In the genomic region with DNA sequence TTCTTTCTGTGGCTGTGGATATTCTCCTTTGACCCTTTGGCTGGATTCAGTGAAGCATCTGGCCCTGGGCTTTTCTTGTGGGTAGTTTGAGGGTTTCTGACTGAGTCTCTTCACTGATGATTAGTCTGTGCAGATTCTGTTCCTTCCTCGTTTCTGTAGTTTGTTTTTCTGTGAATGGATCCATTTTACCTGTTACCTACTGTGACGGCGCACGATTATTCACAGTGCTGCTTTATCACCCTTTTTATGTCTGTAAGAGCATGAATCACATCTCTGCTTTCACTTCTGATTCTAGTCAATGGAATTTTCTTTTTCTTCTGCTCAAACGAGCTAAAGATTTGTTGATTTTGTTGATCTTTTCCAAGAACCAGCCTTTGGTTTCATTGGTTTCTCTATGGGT, we compare ENCODE assay signal across 17 cellular contexts.
A peak's percentile ranks its signal among the peaks of the same experiment; 100 is the strongest.
DNase-seq lines count a peak whose midpoint lies in the region; ATAC-seq lines count a peak whose summit lies in the region.
"Had no signal": no experiment of that assay in that cellular context is flagged by ENCODE, and none has a peak within 500 bp of the region (broad histone marks: within the 10 kb centered on the region; RNA-seq: fewer than 3 reads in every experiment).

No MANE protein-coding gene starts in this region.

- H3K36me3 Mint-ChIP-seq in activated CD4-positive, alpha-beta T cell treated with anti-CD3 and anti-CD28 coated beads, Interleukin-2, amount 10 ng/mL, durations not matched to agents 24 days and 14 days (ENCODE audit: low read depth) = peaks cover 21% of the 10 kb centered on the region
- peaks cover 24% of the 10 kb centered on the region for H3K36me3 Mint-ChIP-seq in activated T-helper 2 cell treated with anti-CD3 and anti-CD28 coated beads, Interferon-gamma antibody, Interleukin-2, Interleukin-4, amounts not matched to agents 10 μg/mL and 5 μg/mL and 100 μg/mL, durations not matched to agents 14 hours and 24 hours and 36 hours (ENCODE audit: low read depth)
- H3K36me3 Mint-ChIP-seq: CD8-positive, alpha-beta T cell had no signal

- peak overlapping the region; percentile 24 for H3K27ac ChIP-seq in urinary bladder (ENCODE audit: low read depth)
- H3K27ac ChIP-seq: BLaER1, GM23248, Peyer's patch had no signal

- no peak for ATAC-seq in GM21526 (IDR thresholded peaks at IDR 0.05; ENCODE audit: low FRiP score, unreplicated experiment)
- ATAC-seq: CD8-positive, alpha-beta T cell had no signal

- WGBS in urinary bladder = 86% methylated on average over 5 of the region's 5 CpGs

- intact Hi-C loops in activated CD4-positive, alpha-beta T cell treated with anti-CD3 and anti-CD28 coated beads, Interleukin-2, amount 10 ng/mL, durations not matched to agents 24 days and 14 days (cut with micrococcal nuclease) = loop anchor here (10.0 kb wide), 1 partner anchor 64 kb away; the partner anchor contains the start of gene SLC66A2
- intact Hi-C loops in activated T-helper 2 cell treated with anti-CD3 and anti-CD28 coated beads, Interferon-gamma antibody, Interleukin-2, Interleukin-4, amounts not matched to agents 10 μg/mL and 5 μg/mL and 100 μg/mL, durations not matched to agents 14 hours and 24 hours and 36 hours (cut with micrococcal nuclease) = loop anchor here (1.0 to 10.0 kb wide), 5 partner anchors 15 to 312 kb away; partner anchors contain the start of genes ADNP2 and HSBP1L1

- H3K4me3 Mint-ChIP-seq in activated CD4-positive, alpha-beta T cell treated with anti-CD3 and anti-CD28 coated beads, Interleukin-2, amount 10 ng/mL, durations not matched to agents 24 days and 14 days = peak overlapping the region; percentile 6
- no peak overlapping the region for H3K4me3 Mint-ChIP-seq in activated T-helper 2 cell treated with anti-CD3 and anti-CD28 coated beads, Interferon-gamma antibody, Interleukin-2, Interleukin-4, amounts not matched to agents 10 μg/mL and 5 μg/mL and 100 μg/mL, durations not matched to agents 14 hours and 24 hours and 36 hours (ENCODE audit: low read depth)
- H3K4me3 Mint-ChIP-seq: CD8-positive, alpha-beta T cell had no signal

- H3K9me3 Mint-ChIP-seq in activated CD4-positive, alpha-beta T cell treated with anti-CD3 and anti-CD28 coated beads, Interleukin-2, amount 10 ng/mL, durations not matched to agents 24 days and 14 days = peaks cover 51% of the 10 kb centered on the region
- H3K9me3 Mint-ChIP-seq in activated T-helper 2 cell treated with anti-CD3 and anti-CD28 coated beads, Interferon-gamma antibody, Interleukin-2, Interleukin-4, amounts not matched to agents 10 μg/mL and 5 μg/mL and 100 μg/mL, durations not matched to agents 14 hours and 24 hours and 36 hours = peaks cover 67% of the 10 kb centered on the region

- no peaks in the 10 kb centered on the region for H3K36me3 ChIP-seq in urinary bladder (ENCODE audit: insufficient read depth)
- H3K36me3 ChIP-seq: BLaER1, Peyer's patch had no signal

- H3K27ac Mint-ChIP-seq in activated CD4-positive, alpha-beta T cell treated with anti-CD3 and anti-CD28 coated beads, Interleukin-2, amount 10 ng/mL, durations not matched to agents 24 days and 14 days = peak overlapping the region; percentile 83
- peak overlapping the region; percentile 85 for H3K27ac Mint-ChIP-seq in activated T-helper 2 cell treated with anti-CD3 and anti-CD28 coated beads, Interferon-gamma antibody, Interleukin-2, Interleukin-4, amounts not matched to agents 10 μg/mL and 5 μg/mL and 100 μg/mL, durations not matched to agents 14 hours and 24 hours and 36 hours
- H3K27ac Mint-ChIP-seq: CD8-positive, alpha-beta T cell had no signal

- H3K27me3 Mint-ChIP-seq in activated CD4-positive, alpha-beta T cell treated with anti-CD3 and anti-CD28 coated beads, Interleukin-2, amount 10 ng/mL, durations not matched to agents 24 days and 14 days = no peaks in the 10 kb centered on the region
- H3K27me3 Mint-ChIP-seq in activated T-helper 2 cell treated with anti-CD3 and anti-CD28 coated beads, Interferon-gamma antibody, Interleukin-2, Interleukin-4, amounts not matched to agents 10 μg/mL and 5 μg/mL and 100 μg/mL, durations not matched to agents 14 hours and 24 hours and 36 hours (ENCODE audit: low read depth) = no peaks in the 10 kb centered on the region

- H3K4me3 ChIP-seq in urinary bladder (ENCODE audit: low read depth, low read length) = no peak overlapping the region
- H3K4me3 ChIP-seq: BLaER1, GM23248, Peyer's patch had no signal

- peaks cover 11% of the 10 kb centered on the region for H3K4me1 Mint-ChIP-seq in activated CD4-positive, alpha-beta T cell treated with anti-CD3 and anti-CD28 coated beads, Interleukin-2, amount 10 ng/mL, durations not matched to agents 24 days and 14 days
- H3K4me1 Mint-ChIP-seq in activated T-helper 2 cell treated with anti-CD3 and anti-CD28 coated beads, Interferon-gamma antibody, Interleukin-2, Interleukin-4, amounts not matched to agents 10 μg/mL and 5 μg/mL and 100 μg/mL, durations not matched to agents 14 hours and 24 hours and 36 hours (ENCODE audit: low read depth) = peaks cover 9% of the 10 kb centered on the region

- no peak for DNase-seq in activated CD4-positive, alpha-beta T cell treated with anti-CD3 and anti-CD28 coated beads, Interleukin-2, amount 10 ng/mL, durations not matched to agents 24 days and 14 days
- DNase-seq in activated CD4-positive, alpha-beta T cell treated with anti-CD3 and anti-CD28 coated beads, Interleukin-2, amount 50 U/mL, for 1 hour = no peak
- DNase-seq in stimulated activated CD4-positive, alpha-beta T cell treated with anti-CD3 and anti-CD28 coated beads, Interleukin-12 subunit alpha, Interleukin-12 subunit beta, amount 100 ng/mL, for 48 hours (ENCODE audit: low read depth in 2 of 3, low spot score in 1 of 3) = peak in 2 of 3 donors; percentile 9 to 14
- DNase-seq in stimulated activated CD4-positive, alpha-beta T cell treated with anti-CD3 and anti-CD28 coated beads, Interleukin-4, amount 100 ng/mL, for 1 hour = no peak
- DNase-seq in activated T-helper 2 cell treated with anti-CD3 and anti-CD28 coated beads, Interferon-gamma antibody, Interleukin-2, Interleukin-4, amounts not matched to agents 10 μg/mL and 5 μg/mL and 100 μg/mL, durations not matched to agents 14 hours and 24 hours and 36 hours (ENCODE audit: low spot score) = no peak
- DNase-seq in NCI-H345 treated with DMSO at 0.1 percent for 48 hours (lab: John Stamatoyannopoulos, UW; ENCODE audit: unreplicated experiment) = no peak
- DNase-seq: CD8-positive, alpha-beta T cell; DMS79 treated with DMSO at 0.1 percent for 48 hours; GM23248; HCEC 1CT; NCI-H1092; NCI-H2081 treated with DMSO at 0.1 percent for 48 hours; NCI-H524 treated with DMSO at 0.1 percent for 48 hours; Peyer's patch had no signal

- H3K4me1 ChIP-seq in urinary bladder (ENCODE audit: insufficient read depth) = no peaks in the 10 kb centered on the region
- H3K4me1 ChIP-seq: Peyer's patch had no signal

Comparison
In these comparisons a context has a peak if more than half of its experiments do, and no peak if none do; other contexts are left out.
1. DNase-seq: peak in stimulated activated CD4-positive, alpha-beta T cell treated with anti-CD3 and anti-CD28 coated beads, Interleukin-12 subunit alpha, Interleukin-12 subunit beta, amount 100 ng/mL, for 48 hours (2 of 3); none in activated CD4-positive, alpha-beta T cell treated with anti-CD3 and anti-CD28 coated beads, Interleukin-2, amount 10 ng/mL, durations not matched to agents 24 days and 14 days (single experiment), activated CD4-positive, alpha-beta T cell treated with anti-CD3 and anti-CD28 coated beads, Interleukin-2, amount 50 U/mL, for 1 hour (single experiment), stimulated activated CD4-positive, alpha-beta T cell treated with anti-CD3 and anti-CD28 coated beads, Interleukin-4, amount 100 ng/mL, for 1 hour (single experiment), activated T-helper 2 cell treated with anti-CD3 and anti-CD28 coated beads, Interferon-gamma antibody, Interleukin-2, Interleukin-4, amounts not matched to agents 10 μg/mL and 5 μg/mL and 100 μg/mL, durations not matched to agents 14 hours and 24 hours and 36 hours (single experiment) and NCI-H345 treated with DMSO at 0.1 percent for 48 hours (single experiment).